In the genomic region with DNA sequence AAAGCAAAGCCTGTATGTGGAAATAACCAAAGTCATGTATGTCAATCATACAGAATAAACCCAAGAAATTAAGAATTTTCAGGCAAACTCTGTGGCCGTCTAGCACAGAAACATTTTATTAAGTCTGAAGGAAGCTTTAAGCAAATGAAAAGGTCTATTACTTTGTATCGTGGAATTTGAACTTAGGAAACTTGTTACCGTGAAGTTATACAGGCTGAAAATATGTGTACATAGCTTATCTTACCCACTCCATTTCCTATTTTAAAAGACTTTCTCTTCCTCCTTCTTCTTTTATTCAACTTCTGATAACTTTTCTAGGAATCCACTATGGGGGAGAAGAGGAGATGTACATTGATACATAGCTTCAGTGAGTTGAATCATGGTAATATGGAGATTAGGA, we compare ENCODE assay signal across 18 cellular contexts.
DNase-seq lines count a peak whose midpoint lies in the region; ATAC-seq, FAIRE-seq and TF ChIP-seq lines count a peak whose summit lies in the region.
"Had no signal": no experiment of that assay in that cellular context is flagged by ENCODE, and none has a peak within 500 bp of the region (broad histone marks: within the 10 kb centered on the region; RNA-seq: fewer than 3 reads in every experiment).

No MANE protein-coding gene starts in this region.

- no peak overlapping the region for H3K4me3 ChIP-seq in left lung
- H3K4me3 ChIP-seq in small intestine (ENCODE audit: low read depth in 1 of 2, low read length in 2 of 2): no peak overlapping the region
- no peak overlapping the region for H3K4me3 ChIP-seq in testis
- no peak overlapping the region for H3K4me3 ChIP-seq in tibial artery
- H3K4me3 ChIP-seq: BLaER1 treated with 17β-estradiol and CSF1 and Interleukin-3, amounts not matched to agents 10 nM and 100 nM had no signal

- intact Hi-C loops in left lung (cut with DNase I): no loop called here
- intact Hi-C loops in testis (cut with DNase I; ENCODE audit: low total_unique reads): no loop called here
- intact Hi-C loops in tibial artery (cut with DNase I; ENCODE audit: low total_unique reads): no loop called here

- TF ChIP-seq CTCF in left lung (IDR thresholded peaks at IDR 0.05) (no peak), testis (IDR thresholded peaks at IDR 0.05) (no peak), tibial artery (IDR thresholded peaks at IDR 0.05) (no peak)

- no peak for TF ChIP-seq POLR2A in testis (IDR thresholded peaks at IDR 0.05)

- DNase-seq in OCI-M1 (lab: John Stamatoyannopoulos, UW) (peak; percentile 20), left lung (no peak), small intestine (peak; percentile 64), testis (no peak), tibial artery (no peak)
- DNase-seq in activated naive CD8-positive, alpha-beta T cell treated with anti-CD3 and anti-CD28 coated beads for 36 hours: no peak
- DNase-seq: ACHN; CD4-positive, CD25-positive, alpha-beta regulatory T cell; DMS 273 treated with DMSO at 0.1 percent for 48 hours; DMS79 treated with DMSO at 0.1 percent for 48 hours; EL; GDM1 had no signal

- 16 to 32% (median 26%) methylated on average over 3 of the region's 3 CpGs for WGBS in small intestine, 3 donors
- 86 to 92% methylated on average over 3 of the region's 3 CpGs for WGBS in testis, 2 donors

- H3K4me3 Mint-ChIP-seq in activated naive CD8-positive, alpha-beta T cell treated with anti-CD3 and anti-CD28 coated beads for 36 hours: no peak overlapping the region
- H3K4me3 Mint-ChIP-seq: CD4-positive, CD25-positive, alpha-beta regulatory T cell had no signal

- no peak overlapping the region for H3K27ac Mint-ChIP-seq in activated naive CD8-positive, alpha-beta T cell treated with anti-CD3 and anti-CD28 coated beads for 36 hours

- ATAC-seq in left lung: peak; percentile 32
- no peak for ATAC-seq in GM19463 (IDR thresholded peaks at IDR 0.05; ENCODE audit: unreplicated experiment)
- ATAC-seq: HCT116 had no signal

- no peaks in the 10 kb centered on the region for H3K4me1 Mint-ChIP-seq in activated naive CD8-positive, alpha-beta T cell treated with anti-CD3 and anti-CD28 coated beads for 36 hours
- H3K4me1 Mint-ChIP-seq: CD4-positive, CD25-positive, alpha-beta regulatory T cell had no signal

- H3K9me3 ChIP-seq in left lung (no peaks in the 10 kb centered on the region), small intestine (ENCODE audit: control insufficient read depth, low read depth) (no peaks in the 10 kb centered on the region), testis (no peaks in the 10 kb centered on the region), tibial artery (no peaks in the 10 kb centered on the region)
- H3K9me3 ChIP-seq: BLaER1 treated with 17β-estradiol and CSF1 and Interleukin-3, amounts not matched to agents 10 nM and 100 nM had no signal

- H3K27ac ChIP-seq in left lung (no peak overlapping the region), small intestine (ENCODE audit: low read depth in 1 of 2, low read length in 1 of 2) (peak overlapping the region in 1 of 2 donors; percentile 38), testis (no peak overlapping the region), tibial artery (no peak overlapping the region)
- H3K27ac ChIP-seq: BLaER1 treated with 17β-estradiol and CSF1 and Interleukin-3, amounts not matched to agents 10 nM and 100 nM; HL-60 had no signal

- no peaks in the 10 kb centered on the region for H3K9me3 Mint-ChIP-seq in activated naive CD8-positive, alpha-beta T cell treated with anti-CD3 and anti-CD28 coated beads for 36 hours

- no peaks in the 10 kb centered on the region for H3K36me3 ChIP-seq in left lung
- no peaks in the 10 kb centered on the region for H3K36me3 ChIP-seq in small intestine (ENCODE audit: control insufficient read depth in 2 of 2, insufficient read depth in 2 of 2, low read length in 2 of 2)
- H3K36me3 ChIP-seq in testis (ENCODE audit: low read depth, missing control alignments): no peaks in the 10 kb centered on the region
- H3K36me3 ChIP-seq in tibial artery: no peaks in the 10 kb centered on the region
- H3K36me3 ChIP-seq: BLaER1 treated with 17β-estradiol and CSF1 and Interleukin-3, amounts not matched to agents 10 nM and 100 nM had no signal

- H3K36me3 Mint-ChIP-seq in activated naive CD8-positive, alpha-beta T cell treated with anti-CD3 and anti-CD28 coated beads for 36 hours: no peaks in the 10 kb centered on the region
- H3K36me3 Mint-ChIP-seq: CD4-positive, CD25-positive, alpha-beta regulatory T cell had no signal

- H3K27me3 ChIP-seq in left lung: peaks cover 0 to 3% of the 10 kb centered on the region in 2 donors
- no peaks in the 10 kb centered on the region for H3K27me3 ChIP-seq in small intestine (ENCODE audit: control insufficient read depth in 2 of 2, insufficient read depth in 2 of 2, low read length in 2 of 2)
- no peaks in the 10 kb centered on the region for H3K27me3 ChIP-seq in testis
- H3K27me3 ChIP-seq in tibial artery: no peaks in the 10 kb centered on the region

- FAIRE-seq in colon (lab: Jason Lieb, UNC): peak; percentile 87
- no peak for FAIRE-seq in small intestine (lab: Jason Lieb, UNC)
- FAIRE-seq: GM12892 had no signal

- H3K4me1 ChIP-seq in left lung (no peaks in the 10 kb centered on the region), small intestine (ENCODE audit: control insufficient read depth in 2 of 2, insufficient read depth in 1 of 2, low read depth in 1 of 2, low read length in 1 of 2) (no peaks in the 10 kb centered on the region), testis (no peaks in the 10 kb centered on the region), tibial artery (no peaks in the 10 kb centered on the region)
- H3K4me1 ChIP-seq: BLaER1 treated with 17β-estradiol and CSF1 and Interleukin-3, amounts not matched to agents 10 nM and 100 nM had no signal

- no peaks in the 10 kb centered on the region for H3K27me3 Mint-ChIP-seq in activated naive CD8-positive, alpha-beta T cell treated with anti-CD3 and anti-CD28 coated beads for 36 hours
- H3K27me3 Mint-ChIP-seq: CD4-positive, CD25-positive, alpha-beta regulatory T cell had no signal

Comparison
In these comparisons a context has a peak if more than half of its experiments do, and no peak if none do; other contexts are left out.
1. DNase-seq: peak in OCI-M1 (single experiment) and small intestine (single experiment); none in left lung (0 of 2), activated naive CD8-positive, alpha-beta T cell treated with anti-CD3 and anti-CD28 coated beads for 36 hours (single experiment), testis (single experiment) and tibial artery (0 of 2).